Comparison of ENCODE assay signal across 8 cellular contexts in the genomic region with DNA sequence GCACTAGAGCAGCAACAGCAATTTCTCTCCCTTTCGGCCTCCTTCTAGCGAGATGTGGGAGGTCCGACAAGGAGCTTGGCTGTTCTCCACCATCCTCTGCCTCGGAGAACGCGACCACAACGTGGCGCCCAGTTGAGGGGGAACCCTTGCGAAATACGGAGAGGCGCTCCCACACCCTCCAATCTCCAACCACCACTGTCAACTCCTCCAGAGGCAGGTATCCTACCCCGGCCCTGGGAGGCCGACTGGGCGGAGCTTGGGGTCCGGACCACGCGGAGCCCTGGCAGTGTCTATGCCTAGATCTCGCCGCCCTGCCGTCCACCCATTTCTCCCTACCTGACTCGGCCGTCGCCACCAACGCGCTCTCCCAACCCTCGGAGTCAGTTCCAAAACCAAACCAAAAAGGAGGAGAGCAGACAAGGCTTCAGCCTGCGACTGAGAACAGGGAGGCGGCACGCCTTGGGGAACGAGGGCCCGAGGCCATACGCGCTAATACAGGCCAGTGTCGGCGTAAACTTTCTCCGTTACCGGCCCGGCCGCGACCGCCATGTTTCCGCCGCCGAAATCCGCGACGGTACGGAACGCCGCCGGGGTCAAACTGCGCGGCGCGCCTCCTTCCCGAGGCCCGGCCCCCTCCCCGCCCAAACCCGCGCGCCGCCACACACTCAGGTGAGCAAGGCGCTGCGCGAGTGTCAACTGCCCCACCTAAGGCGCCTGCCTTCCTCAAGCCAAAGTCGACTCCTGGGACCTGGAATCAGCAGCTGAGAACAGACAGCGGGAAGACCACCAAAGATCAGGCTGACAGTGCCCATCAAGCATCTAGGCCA.
A peak's percentile ranks its signal among the peaks of the same experiment; 100 is the strongest.
DNase-seq lines count a peak whose midpoint lies in the region; ATAC-seq lines count a peak whose summit lies in the region.

TMEM168 (minus strand) TSS at position 570 of the 827 bp plus-strand sequence. CDS start 5,568 bp downstream, outside the sequence.

- DNase-seq in AG20443 (ENCODE audit: low spot score) (peak; percentile 90), NCI-H510A (lab: John Stamatoyannopoulos, UW) (peak; percentile 66), kidney tubule cell (ENCODE audit: low spot score) (peak; percentile 87)
- DNase-seq in activated CD4-positive, alpha-beta T cell treated with anti-CD3 and anti-CD28 coated beads for 4 hours, result peak; percentile 86 to 87
- DNase-seq in stimulated activated CD4-positive, alpha-beta T cell treated with anti-CD3 and anti-CD28 coated beads, Interleukin-1b, Interleukin-23, amount 100 ng/mL, for 1 hour (ENCODE audit: low read depth in 2 of 2), result peak; percentile 66 to 78

- peak within 1 kb of the TSS; percentile 82 for H3K27ac ChIP-seq in cingulate gyrus (ENCODE audit: low read depth, low read length)

- peak; percentile 78 for ATAC-seq in GM19025 (IDR thresholded peaks at IDR 0.05; ENCODE audit: low read depth, unreplicated experiment)
- ATAC-seq in HG03342 (IDR thresholded peaks at IDR 0.05; ENCODE audit: unreplicated experiment), result peak; percentile 79

Comparison
In these comparisons a context has a peak if more than half of its experiments do, and no peak if none do; other contexts are left out.
1. Peak in every context shown above with its lines: DNase-seq, ATAC-seq and H3K27ac ChIP-seq.